1 cellular context compared by ENCODE assay signal in genomic region chr4:118916890-118917289, GRCh38. TPM values are rescaled to one million over a fixed set of nuclear protein-coding genes. Genes with fewer than 3 reads are reported as not detected.
"Had no signal": no experiment of that assay in that cellular context is flagged by ENCODE, and none has a peak within 500 bp of the region (broad histone marks: within the 10 kb centered on the region; RNA-seq: fewer than 3 reads in every experiment).

No MANE protein-coding gene starts in this region.

RNA-seq across cellular contexts. Expression of gene SYNPO2, which starts 28.2 kb away (rescaled TPM):
- total RNA-seq: HepG2 had no signal
- polyA plus RNA-seq: HepG2 had no signal
